Comparison of ENCODE assay signal across 1 cellular context in genomic region chr10:69415049-69415448, GRCh38.
TF ChIP-seq lines count a peak whose summit lies in the region.

No MANE protein-coding gene starts in this region.

TF ChIP-seq in GM23338, 12 proteins besides CTCF, POLR2A, EP300 and RAD21 (continued from another document):
- TF ChIP-seq REST (IDR thresholded peaks at IDR 0.05; ENCODE audit: unreplicated experiment) = no peak
- no peak for TF ChIP-seq ZNF462 (CRISPR knock-in tag; IDR thresholded peaks at IDR 0.05)
- no peak for TF ChIP-seq CREB1 (CRISPR knock-in tag; IDR thresholded peaks at IDR 0.05; ENCODE audit: low read depth)
- no peak for TF ChIP-seq EZH2phosphoT487 (IDR thresholded peaks at IDR 0.05; ENCODE audit: unreplicated experiment)
- no peak for TF ChIP-seq ZNF114 (CRISPR knock-in tag; IDR thresholded peaks at IDR 0.05)
- TF ChIP-seq STAT1 (IDR thresholded peaks at IDR 0.05; ENCODE audit: unreplicated experiment) = no peak
- no peak for TF ChIP-seq JUNB (IDR thresholded peaks at IDR 0.05; ENCODE audit: unreplicated experiment)
- TF ChIP-seq EZH2 (IDR thresholded peaks at IDR 0.05; ENCODE audit: low read depth, unreplicated experiment) = no peak
